In the genomic region with DNA sequence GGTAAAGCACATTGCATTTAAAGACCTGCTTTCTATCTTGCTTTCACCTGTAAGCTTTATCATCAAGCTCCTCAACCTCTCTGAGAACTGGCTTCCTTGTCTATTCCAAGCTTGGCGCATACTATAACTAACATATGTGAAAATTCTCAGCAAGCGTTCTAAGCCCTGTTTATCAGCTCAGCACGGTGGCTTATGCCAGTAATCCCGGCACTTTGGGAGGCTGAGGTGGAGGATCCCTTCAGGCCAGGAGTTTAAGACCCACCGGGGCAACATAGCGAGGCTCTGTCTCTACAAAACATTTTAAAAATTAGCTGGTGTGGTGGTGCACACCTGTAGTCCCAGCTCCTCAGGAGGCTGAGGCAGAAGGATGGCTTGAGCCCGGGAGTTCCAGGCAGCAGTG, we compare ENCODE assay signal across 21 cellular contexts.
"Had no signal": no experiment of that assay in that cellular context is flagged by ENCODE, and none has a peak within 500 bp of the region (broad histone marks: within the 10 kb centered on the region; RNA-seq: fewer than 3 reads in every experiment).

No MANE protein-coding gene starts in this region.

- H3K27ac Mint-ChIP-seq: activated B cell treated with CpG ODN at 0.5 μM for 24 hours; activated CD4-positive, alpha-beta T cell treated with anti-CD3 and anti-CD28 coated beads, Interleukin-2, amount 10 ng/mL, durations not matched to agents 7 days and 5 days had no signal

- H3K9me3 Mint-ChIP-seq: activated B cell treated with CpG ODN at 0.5 μM for 24 hours; activated CD4-positive, alpha-beta memory T cell treated with anti-CD3 and anti-CD28 coated beads for 36 hours; activated CD4-positive, alpha-beta T cell treated with anti-CD3 and anti-CD28 coated beads, Interleukin-2, amount 10 ng/mL, durations not matched to agents 7 days and 5 days; activated naive CD4-positive, alpha-beta T cell treated with anti-CD3 and anti-CD28 coated beads, Interleukin-2, amount 50 U/mL, for 72 hours; activated T-cell treated with anti-CD3 and anti-CD28 coated beads, Interleukin-2, amount 50 U/mL, for 4 hours had no signal

- H3K9ac ChIP-seq: KMS-11 had no signal

- ATAC-seq: activated naive CD4-positive, alpha-beta T cell treated with anti-CD3 and anti-CD28 coated beads, Interleukin-2, amount 50 U/mL, for 72 hours; activated T-cell treated with anti-CD3 and anti-CD28 coated beads, Interleukin-2, amount 50 U/mL, for 4 hours; Panc1; Right ventricle myocardium inferior had no signal

- DNase-seq: activated B cell treated with CpG ODN at 0.5 μM for 24 hours; activated CD4-positive, alpha-beta memory T cell treated with anti-CD3 and anti-CD28 coated beads for 36 hours; activated CD4-positive, alpha-beta T cell treated with anti-CD3 and anti-CD28 coated beads for 1 hour; activated CD4-positive, alpha-beta T cell treated with anti-CD3 and anti-CD28 coated beads, Interleukin-2, amount 10 ng/mL, durations not matched to agents 7 days and 5 days; activated CD8-positive, alpha-beta memory T cell treated with anti-CD3 and anti-CD28 coated beads for 24 hours; activated effector memory CD4-positive, alpha-beta T cell treated with anti-CD3 and anti-CD28 coated beads, Interleukin-2, amount 50 U/mL, for 16 hours; activated naive CD4-positive, alpha-beta T cell treated with Interleukin-2 at 50 U/mL for 16 hours; activated T-cell treated with anti-CD3 and anti-CD28 coated beads, Interleukin-2, amount 50 U/mL, for 4 hours; cerebellar nuclear complex; NCI-H1092; NCI-H1417; NCI-H2029 treated with DMSO at 0.1 percent for 48 hours; NCI-H510A treated with DMSO at 0.1 percent for 48 hours; NCI-H69; OCI-M1; RPMI8226 had no signal

- H3K4me2 ChIP-seq: KMS-11 had no signal

- H3K27me3 Mint-ChIP-seq: activated B cell treated with CpG ODN at 0.5 μM for 24 hours; activated CD4-positive, alpha-beta memory T cell treated with anti-CD3 and anti-CD28 coated beads for 36 hours had no signal

- H3K27ac ChIP-seq: KMS-11, SK-N-MC had no signal

- H3K4me3 ChIP-seq: SK-N-MC had no signal

- H3K4me3 Mint-ChIP-seq: activated B cell treated with CpG ODN at 0.5 μM for 24 hours; activated CD4-positive, alpha-beta memory T cell treated with anti-CD3 and anti-CD28 coated beads for 36 hours; activated T-cell treated with anti-CD3 and anti-CD28 coated beads, Interleukin-2, amount 50 U/mL, for 4 hours had no signal
